In genomic region chr12:48961331-48961730, GRCh38 we compare ENCODE assay signal across 31 cellular contexts. TPM values are rescaled to one million over a fixed set of nuclear protein-coding genes. Genes with fewer than 3 reads are reported as not detected.
DNase-seq lines count a peak whose midpoint lies in the region; ATAC-seq, FAIRE-seq and TF ChIP-seq lines count a peak whose summit lies in the region.
"Had no signal": no experiment of that assay in that cellular context is flagged by ENCODE, and none has a peak within 500 bp of the region (broad histone marks: within the 10 kb centered on the region; RNA-seq: fewer than 3 reads in every experiment).

No MANE protein-coding gene starts in this region.

- TF ChIP-seq CTCF in PC-3 (conservative IDR thresholded peaks at IDR 0.05; ENCODE audit: low read depth, low read length) (no peak), neural crest cell (conservative IDR thresholded peaks at IDR 0.05) (no peak), HepG2 (CRISPR knock-in tag; IDR thresholded peaks at IDR 0.05) (no peak)

- no peak for FAIRE-seq in HepG2 (lab: Jason Lieb, UNC)
- FAIRE-seq: astrocyte, endometrium, GM19239 had no signal

- H3K27me3 Mint-ChIP-seq in neural crest cell (ENCODE audit: low read depth), result peaks cover 43% of the 10 kb centered on the region

- no peaks in the 10 kb centered on the region for H3F3A ChIP-seq in PC-3 (ENCODE audit: low read length, unreplicated experiment)

- no peak for TF ChIP-seq RAD21 in HepG2 (CRISPR knock-in tag; IDR thresholded peaks at IDR 0.05)

- peaks cover 10% of the 10 kb centered on the region for H3K4me1 Mint-ChIP-seq in neural crest cell

- peak; percentile 8 for ATAC-seq in PC-3
- ATAC-seq in HepG2, result no peak
- no peak for ATAC-seq in Right ventricle myocardium inferior
- ATAC-seq: activated CD4-positive, CD25-positive, alpha-beta regulatory T cell treated with anti-CD3 and anti-CD28 coated beads, Interleukin-2, amount 50 U/mL, for 24 hours; activated CD8-positive, alpha-beta T cell treated with anti-CD3 and anti-CD28 coated beads for 36 hours; left ventricle myocardium superior; natural killer cell treated with Interleukin-12 subunit alpha and Interleukin-12 subunit beta and Interleukin-15 and Interleukin-18, amount 100 ng/mL, for 72 hours; right cardiac atrium; stimulated activated naive B cell treated with anti-CD40 and anti-IgM and Interleukin-4, amounts not matched to agents 10 μg/mL and 1 μg/mL and 100 μg/mL, for 72 hours; T-cell had no signal

- intact Hi-C loops in PC-3 (cut with micrococcal nuclease) (no loop called here), HepG2 (cut with micrococcal nuclease; ENCODE audit: unreplicated experiment) (no loop called here), Right ventricle myocardium inferior (cut with DNase I) (no loop called here)

- POLR2A ChIA-PET in PC-3 (lab: Charles Lee; ENCODE audit: unreplicated experiment), result no interaction called here
- POLR2A ChIA-PET in HepG2 (lab: Yijun Ruan, JAX), result no interaction called here

- H2AFZ ChIP-seq in PC-3 (ENCODE audit: low read length) (peak overlapping the region; percentile 29; the same call in 1 of the 2 replicates), HepG2 (ENCODE audit: low read length) (no peak overlapping the region)
- H2AFZ ChIP-seq: parathyroid adenoma had no signal

- CTCF ChIA-PET in PC-3 (lab: Charles Lee) (interaction anchor here (0.6 kb wide), 1 partner anchor 56 kb away, joined by 4 read pairs; no protein-coding TSS in a partner anchor), HepG2 (lab: Yijun Ruan, JAX; ENCODE audit: low intra/inter-chr PET ratio, low total read pairs) (no interaction called here)

- no peak for TF ChIP-seq POLR2A in HepG2 (IDR thresholded peaks at IDR 0.05; ENCODE audit: insufficient read depth in 1 of 2, low read depth in 2 of 2, low read length in 2 of 2)

- TF ChIP-seq EP300 in HepG2 (IDR thresholded peaks at IDR 0.05; ENCODE audit: low read depth in 2 of 2, low read length in 2 of 2) (no peak), HepG2 (CRISPR knock-in tag; IDR thresholded peaks at IDR 0.05; ENCODE audit: borderline replicate concordance) (no peak)

- BruUV-seq in PC-3 (replicated peaks; lab: Mats Ljungman, UMichigan) (no TSS peak), HepG2 (replicated peaks; lab: Mats Ljungman, UMichigan) (no TSS peak)

- H3K36me3 Mint-ChIP-seq in neural crest cell (ENCODE audit: low read depth), result no peaks in the 10 kb centered on the region
- H3K36me3 Mint-ChIP-seq: CD14-positive monocyte; natural killer cell treated with Interleukin-12 subunit alpha and Interleukin-12 subunit beta and Interleukin-15 and Interleukin-18, amount 100 ng/mL, for 72 hours; T-cell had no signal

- DNase-seq in EH (ENCODE audit: low read depth), result peak; percentile 19
- DNase-seq in PC-3, result peak; percentile 72
- no peak for DNase-seq in neural crest cell (ENCODE audit: low read depth, low spot score)
- no peak for DNase-seq in HepG2 (ENCODE audit: low spot score)
- no peak for DNase-seq in NCI-H1417 treated with DMSO at 0.1 percent for 48 hours (lab: John Stamatoyannopoulos, UW)
- DNase-seq in Right ventricle myocardium inferior (ENCODE audit: missing footprints), result no peak
- DNase-seq: activated CD8-positive, alpha-beta T cell treated with anti-CD3 and anti-CD28 coated beads for 36 hours; activated naive CD8-positive, alpha-beta T cell treated with anti-CD3 and anti-CD28 coated beads, Interleukin-2, amount 10 ng/mL, durations not matched to agents 7 days and 5 days; Calu3; central memory CD4-positive, alpha-beta T cell; dermis blood vessel endothelial cell; KBM-7; left ventricle myocardium superior; midbrain; NCI-H2171 treated with DMSO at 0.1 percent for 48 hours; NCI-H524; NK-92 treated with Interleukin-12 subunit alpha and Interleukin-12 subunit beta, amount 100 ng/mL, for 24 hours; right cardiac atrium; stimulated activated CD4-positive, alpha-beta T cell treated with anti-CD3 and anti-CD28 coated beads, Interleukin-4, amount 100 ng/mL, for 24 hours; stimulated activated naive B cell treated with anti-CD40 and anti-IgM and Interleukin-4, amounts not matched to agents 10 μg/mL and 1 μg/mL and 100 μg/mL, for 72 hours; T-cell had no signal

- H3K36me3 ChIP-seq in PC-3 (ENCODE audit: low read depth, low read length) (no peaks in the 10 kb centered on the region), HepG2 (replicated peaks in 1 of 2; ENCODE audit: control insufficient read depth in 1 of 2, insufficient read depth in 2 of 2, low read length in 2 of 2) (no peaks in the 10 kb centered on the region)
- H3K36me3 ChIP-seq: suprapubic skin had no signal

- H3K4me2 ChIP-seq in PC-3 (ENCODE audit: low read length) (peak overlapping the region; percentile 48), HepG2 (ENCODE audit: low read depth, low read length) (no peak overlapping the region)

- peak overlapping the region; percentile 50 for H3K4me3 Mint-ChIP-seq in neural crest cell
- H3K4me3 Mint-ChIP-seq: activated CD8-positive, alpha-beta T cell treated with anti-CD3 and anti-CD28 coated beads for 36 hours; activated naive CD8-positive, alpha-beta T cell treated with anti-CD3 and anti-CD28 coated beads, Interleukin-2, amount 10 ng/mL, durations not matched to agents 7 days and 5 days; CD14-positive monocyte; natural killer cell treated with Interleukin-12 subunit alpha and Interleukin-12 subunit beta and Interleukin-15 and Interleukin-18, amount 100 ng/mL, for 72 hours; stimulated activated naive B cell treated with anti-CD40 and anti-IgM and Interleukin-4, amounts not matched to agents 10 μg/mL and 1 μg/mL and 100 μg/mL, for 72 hours; T-cell had no signal

- H3K27ac Mint-ChIP-seq in neural crest cell (ENCODE audit: unreplicated experiment), result no peak overlapping the region
- H3K27ac Mint-ChIP-seq: activated CD8-positive, alpha-beta T cell treated with anti-CD3 and anti-CD28 coated beads for 36 hours; activated naive CD8-positive, alpha-beta T cell treated with anti-CD3 and anti-CD28 coated beads, Interleukin-2, amount 10 ng/mL, durations not matched to agents 7 days and 5 days; natural killer cell treated with Interleukin-12 subunit alpha and Interleukin-12 subunit beta and Interleukin-15 and Interleukin-18, amount 100 ng/mL, for 72 hours; stimulated activated naive B cell treated with anti-CD40 and anti-IgM and Interleukin-4, amounts not matched to agents 10 μg/mL and 1 μg/mL and 100 μg/mL, for 72 hours; T-cell had no signal

- H4K20me1 ChIP-seq in PC-3 (ENCODE audit: low read length) (no peaks in the 10 kb centered on the region), HepG2 (ENCODE audit: insufficient read depth, low read length) (no peaks in the 10 kb centered on the region)

- no peaks in the 10 kb centered on the region for H3K9me3 ChIP-seq in PC-3 (ENCODE audit: low read length)
- H3K9me3 ChIP-seq in HepG2 (ENCODE audit: low read length), result no peaks in the 10 kb centered on the region
- H3K9me3 ChIP-seq: suprapubic skin had no signal

- H3K27me3 ChIP-seq in PC-3 (ENCODE audit: low read length), result no peaks in the 10 kb centered on the region
- H3K27me3 ChIP-seq in HepG2 (ENCODE audit: control insufficient read depth in 1 of 2, insufficient read depth in 2 of 2, low read length in 2 of 2), result peaks cover 0 to 20% of the 10 kb centered on the region in 2 experiments; a peak in 3 of 5 replicates
- H3K27me3 ChIP-seq: suprapubic skin had no signal

- H3K9ac ChIP-seq in PC-3 (ENCODE audit: low read length) (no peak overlapping the region), HepG2 (ENCODE audit: insufficient read depth, low read depth, low read length) (no peak overlapping the region)
- H3K9ac ChIP-seq: parathyroid adenoma had no signal

- WGBS in HepG2 (ENCODE audit: low lambda C conversion rate), result 9% methylated on average over 4 of the region's 4 CpGs

- H3K9me3 Mint-ChIP-seq in neural crest cell, result no peaks in the 10 kb centered on the region
- H3K9me3 Mint-ChIP-seq: activated CD8-positive, alpha-beta T cell treated with anti-CD3 and anti-CD28 coated beads for 36 hours; activated naive CD8-positive, alpha-beta T cell treated with anti-CD3 and anti-CD28 coated beads, Interleukin-2, amount 10 ng/mL, durations not matched to agents 7 days and 5 days; natural killer cell treated with Interleukin-12 subunit alpha and Interleukin-12 subunit beta and Interleukin-15 and Interleukin-18, amount 100 ng/mL, for 72 hours; stimulated activated naive B cell treated with anti-CD40 and anti-IgM and Interleukin-4, amounts not matched to agents 10 μg/mL and 1 μg/mL and 100 μg/mL, for 72 hours; T-cell had no signal

- H3K27ac ChIP-seq in PC-3 (ENCODE audit: low read length) (peak overlapping the region; percentile 27), HepG2 (ENCODE audit: extremely low read length, insufficient read depth, low read length) (no peak overlapping the region)
- H3K27ac ChIP-seq: parathyroid adenoma, suprapubic skin had no signal

- no peak overlapping the region for H3K4me3 ChIP-seq in PC-3 (ENCODE audit: low read length)
- H3K4me3 ChIP-seq in HepG2 (replicated peaks in 1 of 3; ENCODE audit: insufficient read depth in 1 of 3, low read depth in 2 of 3, low read length in 3 of 3), result no peak overlapping the region
- H3K4me3 ChIP-seq: suprapubic skin had no signal

- H3K4me1 ChIP-seq in PC-3 (ENCODE audit: insufficient read depth, low read length) (peaks cover 20% of the 10 kb centered on the region), HepG2 (ENCODE audit: insufficient read depth, low read length) (peaks cover 16% of the 10 kb centered on the region)
- H3K4me1 ChIP-seq: parathyroid adenoma had no signal

- H3K9me2 ChIP-seq in PC-3 (replicated peaks; ENCODE audit: low read length), result no peaks in the 10 kb centered on the region

- H3K79me2 ChIP-seq in PC-3 (ENCODE audit: low read length) (peaks cover 9% of the 10 kb centered on the region), HepG2 (ENCODE audit: insufficient read depth, low read length) (peaks cover 5% of the 10 kb centered on the region)

- in situ Hi-C loops in HepG2 (cut with HindIII; ENCODE audit: extremely low pct_ligation_motif_present, low pct_unique_long_range_greater_than_20kb), result no loop called here

RNA-seq across cellular contexts. Expression of gene ARF3, which starts 4.0 kb away (rescaled TPM):
- total RNA-seq in PC-3 (2014; rRNA removed) (85.5 and 93.0 TPM in 2 replicates), neural crest cell (194 and 202 TPM in 2 replicates), HepG2 (2016; rRNA removed; fragmentation: Illumina TruSeq; extraction: Trizol) (48.4 and 53.8 TPM in 2 replicates), Right ventricle myocardium inferior (49.6 TPM)
- 12.0 and 15.8 TPM in 2 replicates for total RNA-seq in HepG2 (2016; cell fraction: cytosol; rRNA removed; fragmentation: Illumina TruSeq; extraction: Trizol; ENCODE audit: low read depth)
- 43.0 and 57.4 TPM in 2 replicates for total RNA-seq in HepG2 (2016; cell fraction: insoluble cytoplasmic fraction; rRNA removed; fragmentation: Illumina TruSeq; extraction: Trizol)
- 15.7 and 16.6 TPM in 2 replicates for total RNA-seq in HepG2 (2016; cell fraction: membrane; rRNA removed; fragmentation: Illumina TruSeq; extraction: Trizol)
- total RNA-seq in HepG2 (2016; cell fraction: nucleus; rRNA removed; fragmentation: Illumina TruSeq; extraction: Trizol), result 20.9 and 24.1 TPM in 2 replicates
- polyA plus RNA-seq in HepG2 (2011; rRNA removed), result 57.9 and 60.0 TPM in 2 replicates
- polyA plus RNA-seq in HepG2 (2011; cell fraction: cytosol; rRNA removed), result 60.3 and 60.4 TPM in 2 replicates
- 32.8 and 38.8 TPM in 2 replicates for polyA plus RNA-seq in HepG2 (2011; cell fraction: nucleus; rRNA removed)
- 39.0 and 41.4 TPM in 2 replicates for polyA plus RNA-seq in HepG2 (2012)
- 11.9 and 13.5 TPM in 2 replicates for polyA plus RNA-seq in HepG2 (2016; cell fraction: cytosol; fragmentation: Illumina TruSeq; extraction: Trizol; ENCODE audit: low read depth)
- 76.4 and 85.2 TPM in 2 replicates for polyA plus RNA-seq in HepG2 (2016; cell fraction: insoluble cytoplasmic fraction; fragmentation: Illumina TruSeq; extraction: Trizol; ENCODE audit: low read depth)
- polyA plus RNA-seq in HepG2 (2016; cell fraction: membrane; fragmentation: Illumina TruSeq; extraction: Trizol; ENCODE audit: low read depth), result 13.7 and 16.3 TPM in 2 replicates
- 47.8 and 51.2 TPM in 2 replicates for polyA plus RNA-seq in HepG2 (2016; cell fraction: nucleus; fragmentation: Illumina TruSeq; extraction: Trizol; ENCODE audit: insufficient read depth, low read depth)
- polyA minus RNA-seq in HepG2 (2011; rRNA and poly(A)+ RNA removed; ENCODE audit: low replicate concordance), result 62.5 and 183 TPM in 2 replicates
- 19.9 and 22.8 TPM in 2 replicates for polyA minus RNA-seq in HepG2 (2011; cell fraction: cytosol; rRNA and poly(A)+ RNA removed)
- 27.7 and 29.2 TPM in 2 replicates for polyA minus RNA-seq in HepG2 (2011; cell fraction: nucleus; rRNA and poly(A)+ RNA removed)

RNA-seq across cellular contexts. Expression of gene WNT10B, which starts 10.2 kb away (rescaled TPM):
- total RNA-seq in PC-3 (2014; rRNA removed) (3.7 and 7.4 TPM in 2 replicates), neural crest cell (1.3 and 1.8 TPM in 2 replicates), HepG2 (2016; rRNA removed; fragmentation: Illumina TruSeq; extraction: Trizol) (0.09 TPM in 1 of 2 replicates, not detected in the other), Right ventricle myocardium inferior (0.43 TPM)
- total RNA-seq in HepG2 (2016; cell fraction: cytosol; rRNA removed; fragmentation: Illumina TruSeq; extraction: Trizol; ENCODE audit: low read depth), result not detected in 2 replicates
- total RNA-seq in HepG2 (2016; cell fraction: insoluble cytoplasmic fraction; rRNA removed; fragmentation: Illumina TruSeq; extraction: Trizol), result not detected in 2 replicates
- total RNA-seq in HepG2 (2016; cell fraction: membrane; rRNA removed; fragmentation: Illumina TruSeq; extraction: Trizol), result 0.14 TPM in 1 of 2 replicates, not detected in the other
- total RNA-seq in HepG2 (2016; cell fraction: nucleus; rRNA removed; fragmentation: Illumina TruSeq; extraction: Trizol), result not detected in 2 replicates
- polyA plus RNA-seq in HepG2 (2011; rRNA removed), result 0.05 and 0.12 TPM in 2 replicates
- polyA plus RNA-seq in HepG2 (2011; cell fraction: cytosol; rRNA removed), result 0.04 and 0.08 TPM in 2 replicates
- 0.48 and 0.64 TPM in 2 replicates for polyA plus RNA-seq in HepG2 (2011; cell fraction: nucleus; rRNA removed)
- not detected in 2 replicates for polyA plus RNA-seq in HepG2 (2012)
- not detected in 2 replicates for polyA plus RNA-seq in HepG2 (2016; cell fraction: cytosol; fragmentation: Illumina TruSeq; extraction: Trizol; ENCODE audit: low read depth)
- not detected in 2 replicates for polyA plus RNA-seq in HepG2 (2016; cell fraction: insoluble cytoplasmic fraction; fragmentation: Illumina TruSeq; extraction: Trizol; ENCODE audit: low read depth)
- polyA plus RNA-seq in HepG2 (2016; cell fraction: membrane; fragmentation: Illumina TruSeq; extraction: Trizol; ENCODE audit: low read depth), result not detected in 2 replicates
- 0.21 and 0.33 TPM in 2 replicates for polyA plus RNA-seq in HepG2 (2016; cell fraction: nucleus; fragmentation: Illumina TruSeq; extraction: Trizol; ENCODE audit: insufficient read depth, low read depth)
- 0.18 and 1.6 TPM in 2 replicates for polyA minus RNA-seq in HepG2 (2011; rRNA and poly(A)+ RNA removed; ENCODE audit: low replicate concordance)
- polyA minus RNA-seq in HepG2 (2011; cell fraction: cytosol; rRNA and poly(A)+ RNA removed), result 1.8 TPM in 1 of 2 replicates, not detected in the other
- not detected in 2 replicates for polyA minus RNA-seq in HepG2 (2011; cell fraction: nucleus; rRNA and poly(A)+ RNA removed)
- total RNA-seq: Calu3, dermis blood vessel endothelial cell had no signal
- polyA plus RNA-seq: CD14-positive monocyte had no signal

RNA-seq across cellular contexts. Expression of gene WNT1, which starts 16.8 kb away (rescaled TPM):
- total RNA-seq in PC-3 (2014; rRNA removed), result not detected in 2 replicates
- 1.2 and 2.1 TPM in 2 replicates for total RNA-seq in neural crest cell
- total RNA-seq in HepG2 (2016; rRNA removed; fragmentation: Illumina TruSeq; extraction: Trizol), result not detected in 2 replicates
- not detected in 2 replicates for total RNA-seq in HepG2 (2016; cell fraction: cytosol; rRNA removed; fragmentation: Illumina TruSeq; extraction: Trizol; ENCODE audit: low read depth)
- not detected in 2 replicates for total RNA-seq in HepG2 (2016; cell fraction: insoluble cytoplasmic fraction; rRNA removed; fragmentation: Illumina TruSeq; extraction: Trizol)
- not detected in 2 replicates for total RNA-seq in HepG2 (2016; cell fraction: membrane; rRNA removed; fragmentation: Illumina TruSeq; extraction: Trizol)
- total RNA-seq in HepG2 (2016; cell fraction: nucleus; rRNA removed; fragmentation: Illumina TruSeq; extraction: Trizol), result not detected in 2 replicates
- not detected in 2 replicates for polyA plus RNA-seq in HepG2 (2011; rRNA removed)
- polyA plus RNA-seq in HepG2 (2011; cell fraction: cytosol; rRNA removed), result not detected in 2 replicates
- polyA plus RNA-seq in HepG2 (2011; cell fraction: nucleus; rRNA removed), result not detected in 2 replicates
- not detected in 2 replicates for polyA plus RNA-seq in HepG2 (2012)
- polyA plus RNA-seq in HepG2 (2016; cell fraction: cytosol; fragmentation: Illumina TruSeq; extraction: Trizol; ENCODE audit: low read depth), result not detected in 2 replicates
- polyA plus RNA-seq in HepG2 (2016; cell fraction: insoluble cytoplasmic fraction; fragmentation: Illumina TruSeq; extraction: Trizol; ENCODE audit: low read depth), result not detected in 2 replicates
- polyA plus RNA-seq in HepG2 (2016; cell fraction: membrane; fragmentation: Illumina TruSeq; extraction: Trizol; ENCODE audit: low read depth), result not detected in 2 replicates
- polyA plus RNA-seq in HepG2 (2016; cell fraction: nucleus; fragmentation: Illumina TruSeq; extraction: Trizol; ENCODE audit: insufficient read depth, low read depth), result not detected in 2 replicates
- not detected in 2 replicates for polyA minus RNA-seq in HepG2 (2011; rRNA and poly(A)+ RNA removed; ENCODE audit: low replicate concordance)
- polyA minus RNA-seq in HepG2 (2011; cell fraction: cytosol; rRNA and poly(A)+ RNA removed), result not detected in 2 replicates
- polyA minus RNA-seq in HepG2 (2011; cell fraction: nucleus; rRNA and poly(A)+ RNA removed), result not detected in 2 replicates
- not detected for total RNA-seq in Right ventricle myocardium inferior
- total RNA-seq: activated CD8-positive, alpha-beta T cell treated with anti-CD3 and anti-CD28 coated beads for 36 hours; astrocyte; Calu3; dermis blood vessel endothelial cell; fibroblast of lung; left ventricle myocardium superior; natural killer cell treated with Interleukin-12 subunit alpha and Interleukin-12 subunit beta and Interleukin-15 and Interleukin-18, amount 100 ng/mL, for 72 hours; right cardiac atrium; suprapubic skin; urinary bladder had no signal
- polyA plus RNA-seq: CD14-positive monocyte, fibroblast of lung, right cardiac atrium, urinary bladder had no signal

RNA-seq across cellular contexts. Expression of gene FKBP11, which starts 36.0 kb away (rescaled TPM):
- total RNA-seq in PC-3 (2014; rRNA removed) (9.7 and 16.4 TPM in 2 replicates), neural crest cell (15.1 and 18.6 TPM in 2 replicates), HepG2 (2016; rRNA removed; fragmentation: Illumina TruSeq; extraction: Trizol) (6.0 and 15.5 TPM in 2 replicates), Right ventricle myocardium inferior (3.7 TPM)
- 4.2 and 6.5 TPM in 2 replicates for total RNA-seq in HepG2 (2016; cell fraction: cytosol; rRNA removed; fragmentation: Illumina TruSeq; extraction: Trizol; ENCODE audit: low read depth)
- total RNA-seq in HepG2 (2016; cell fraction: insoluble cytoplasmic fraction; rRNA removed; fragmentation: Illumina TruSeq; extraction: Trizol), result 5.5 and 12.8 TPM in 2 replicates
- total RNA-seq in HepG2 (2016; cell fraction: membrane; rRNA removed; fragmentation: Illumina TruSeq; extraction: Trizol), result 3.1 and 4.5 TPM in 2 replicates
- 15.3 and 19.2 TPM in 2 replicates for total RNA-seq in HepG2 (2016; cell fraction: nucleus; rRNA removed; fragmentation: Illumina TruSeq; extraction: Trizol)
- polyA plus RNA-seq in HepG2 (2011; rRNA removed), result 19.4 and 24.2 TPM in 2 replicates
- polyA plus RNA-seq in HepG2 (2011; cell fraction: cytosol; rRNA removed), result 14.4 and 16.8 TPM in 2 replicates
- 32.6 and 35.0 TPM in 2 replicates for polyA plus RNA-seq in HepG2 (2011; cell fraction: nucleus; rRNA removed)
- 12.9 and 14.4 TPM in 2 replicates for polyA plus RNA-seq in HepG2 (2012)
- polyA plus RNA-seq in HepG2 (2016; cell fraction: cytosol; fragmentation: Illumina TruSeq; extraction: Trizol; ENCODE audit: low read depth), result 4.6 and 5.1 TPM in 2 replicates
- 10.0 and 12.0 TPM in 2 replicates for polyA plus RNA-seq in HepG2 (2016; cell fraction: insoluble cytoplasmic fraction; fragmentation: Illumina TruSeq; extraction: Trizol; ENCODE audit: low read depth)
- 4.5 and 4.9 TPM in 2 replicates for polyA plus RNA-seq in HepG2 (2016; cell fraction: membrane; fragmentation: Illumina TruSeq; extraction: Trizol; ENCODE audit: low read depth)
- 55.0 and 59.9 TPM in 2 replicates for polyA plus RNA-seq in HepG2 (2016; cell fraction: nucleus; fragmentation: Illumina TruSeq; extraction: Trizol; ENCODE audit: insufficient read depth, low read depth)
- polyA minus RNA-seq in HepG2 (2011; rRNA and poly(A)+ RNA removed; ENCODE audit: low replicate concordance), result 11.0 and 47.3 TPM in 2 replicates
- polyA minus RNA-seq in HepG2 (2011; cell fraction: cytosol; rRNA and poly(A)+ RNA removed), result 5.6 and 6.8 TPM in 2 replicates
- polyA minus RNA-seq in HepG2 (2011; cell fraction: nucleus; rRNA and poly(A)+ RNA removed), result 10.8 and 15.2 TPM in 2 replicates

RNA-seq across cellular contexts. Expression of gene DDN, which starts 37.8 kb away (rescaled TPM):
- total RNA-seq in PC-3 (2014; rRNA removed) (3.5 and 5.6 TPM in 2 replicates), neural crest cell (0.51 and 0.64 TPM in 2 replicates), HepG2 (2016; rRNA removed; fragmentation: Illumina TruSeq; extraction: Trizol) (0.51 and 0.53 TPM in 2 replicates), Right ventricle myocardium inferior (0.49 TPM)
- 0.20 TPM in 1 of 2 replicates, not detected in the other for total RNA-seq in HepG2 (2016; cell fraction: cytosol; rRNA removed; fragmentation: Illumina TruSeq; extraction: Trizol; ENCODE audit: low read depth)
- total RNA-seq in HepG2 (2016; cell fraction: insoluble cytoplasmic fraction; rRNA removed; fragmentation: Illumina TruSeq; extraction: Trizol), result 0.43 and 0.54 TPM in 2 replicates
- total RNA-seq in HepG2 (2016; cell fraction: membrane; rRNA removed; fragmentation: Illumina TruSeq; extraction: Trizol), result 0.46 and 0.52 TPM in 2 replicates
- 0.34 and 0.62 TPM in 2 replicates for total RNA-seq in HepG2 (2016; cell fraction: nucleus; rRNA removed; fragmentation: Illumina TruSeq; extraction: Trizol)
- polyA plus RNA-seq in HepG2 (2011; rRNA removed), result 0.24 and 0.33 TPM in 2 replicates
- polyA plus RNA-seq in HepG2 (2011; cell fraction: cytosol; rRNA removed), result 0.21 and 0.34 TPM in 2 replicates
- polyA plus RNA-seq in HepG2 (2011; cell fraction: nucleus; rRNA removed), result 0.47 and 0.83 TPM in 2 replicates
- polyA plus RNA-seq in HepG2 (2012), result 0.48 and 0.69 TPM in 2 replicates
- 0.20 and 0.28 TPM in 2 replicates for polyA plus RNA-seq in HepG2 (2016; cell fraction: cytosol; fragmentation: Illumina TruSeq; extraction: Trizol; ENCODE audit: low read depth)
- polyA plus RNA-seq in HepG2 (2016; cell fraction: insoluble cytoplasmic fraction; fragmentation: Illumina TruSeq; extraction: Trizol; ENCODE audit: low read depth), result 0.58 and 0.73 TPM in 2 replicates
- polyA plus RNA-seq in HepG2 (2016; cell fraction: membrane; fragmentation: Illumina TruSeq; extraction: Trizol; ENCODE audit: low read depth), result 0.48 and 0.58 TPM in 2 replicates
- 1.2 and 1.3 TPM in 2 replicates for polyA plus RNA-seq in HepG2 (2016; cell fraction: nucleus; fragmentation: Illumina TruSeq; extraction: Trizol; ENCODE audit: insufficient read depth, low read depth)
- polyA minus RNA-seq in HepG2 (2011; rRNA and poly(A)+ RNA removed; ENCODE audit: low replicate concordance), result 0.46 and 5.3 TPM in 2 replicates
- polyA minus RNA-seq in HepG2 (2011; cell fraction: cytosol; rRNA and poly(A)+ RNA removed), result 0.44 and 0.49 TPM in 2 replicates
- polyA minus RNA-seq in HepG2 (2011; cell fraction: nucleus; rRNA and poly(A)+ RNA removed), result 0.25 and 0.39 TPM in 2 replicates
- polyA plus RNA-seq: CD14-positive monocyte, urinary bladder had no signal

Comparison
In these comparisons a context has a peak if more than half of its experiments do, and no peak if none do; other contexts are left out.
1. DNase-seq: peak in EH (single experiment) and PC-3 (single experiment); none in neural crest cell (single experiment), HepG2 (single experiment), NCI-H1417 treated with DMSO at 0.1 percent for 48 hours (single experiment) and Right ventricle myocardium inferior (single experiment).